Comparison of ENCODE assay signal across 13 cellular contexts in genomic region chr10:92124524-92125168, GRCh38.
DNase-seq lines count a peak whose midpoint lies in the region; ATAC-seq and TF ChIP-seq lines count a peak whose summit lies in the region.
"Had no signal": no experiment of that assay in that cellular context is flagged by ENCODE, and none has a peak within 500 bp of the region (broad histone marks: within the 10 kb centered on the region; RNA-seq: fewer than 3 reads in every experiment).

No MANE protein-coding gene starts in this region.

- peak overlapping the region; percentile 86 for H3K27ac Mint-ChIP-seq in chondrocyte (ENCODE audit: unreplicated experiment)
- H3K27ac Mint-ChIP-seq: activated naive CD8-positive, alpha-beta T cell; memory B cell; T-helper 1 cell treated with Interleukin-12 subunit alpha and Interleukin-12 subunit beta and Interleukin-4 antibody, amounts not matched to agents 30 μg/mL and 1 μg/mL, for 36 hours had no signal

- DNase-seq in chondrocyte (ENCODE audit: low spot score) (no peak), kidney glomerular epithelial cell (lab: John Stamatoyannopoulos, UW) (peak; percentile 71), stromal cell of bone marrow (ENCODE audit: low read depth) (peak; percentile 80), MM.1S (no peak), substantia nigra (lab: John Stamatoyannopoulos, UW) (no peak), inferior parietal cortex (ENCODE audit: extremely low spot score) (no peak)
- DNase-seq: NCI-H1092 treated with DMSO at 0.1 percent for 48 hours had no signal

- no peaks in the 10 kb centered on the region for H3F3A ChIP-seq in MM.1S (ENCODE audit: insufficient read depth, low read length)

- no peaks in the 10 kb centered on the region for H3K36me3 ChIP-seq in MM.1S (replicated peaks; ENCODE audit: insufficient read depth, low read length)
- H3K36me3 ChIP-seq: HAP-1 had no signal

- no peak overlapping the region for H3K4me2 ChIP-seq in MM.1S (ENCODE audit: low read depth, low read length)

- TF ChIP-seq CTCF in chondrocyte (IDR thresholded peaks at IDR 0.05), result no peak
- TF ChIP-seq CTCF in MM.1S (IDR thresholded peaks at IDR 0.05; ENCODE audit: low read length), result no peak

- H3K4me1 ChIP-seq in MM.1S (ENCODE audit: low read length), result no peaks in the 10 kb centered on the region

- H3K79me2 ChIP-seq in MM.1S (ENCODE audit: low read length), result 0 out of 2 replicates have a peak, but pooled peaks cover 9% of the 10 kb centered on the region

- no peaks in the 10 kb centered on the region for H3K36me3 Mint-ChIP-seq in chondrocyte (ENCODE audit: low read depth)

- H3K9me3 Mint-ChIP-seq in chondrocyte (ENCODE audit: low read depth), result peaks cover 6% of the 10 kb centered on the region
- H3K9me3 Mint-ChIP-seq: memory B cell; T-helper 1 cell treated with Interleukin-12 subunit alpha and Interleukin-12 subunit beta and Interleukin-4 antibody, amounts not matched to agents 30 μg/mL and 1 μg/mL, for 36 hours had no signal

- no peaks in the 10 kb centered on the region for H4K20me1 ChIP-seq in MM.1S (ENCODE audit: insufficient read depth, low read length)

- TF ChIP-seq EP300 in Ishikawa (IDR thresholded peaks at IDR 0.05; ENCODE audit: borderline replicate concordance), result 0 out of 2 replicates have a peak, but pooled peaks have one; percentile 40

- H3K4me3 ChIP-seq in MM.1S (ENCODE audit: low read length), result no peak overlapping the region
- H3K4me3 ChIP-seq: HAP-1 had no signal

- H3K27me3 Mint-ChIP-seq in chondrocyte (ENCODE audit: low read depth), result no peaks in the 10 kb centered on the region
- H3K27me3 Mint-ChIP-seq: activated naive CD8-positive, alpha-beta T cell; memory B cell had no signal

- no peaks in the 10 kb centered on the region for H3K27me3 ChIP-seq in MM.1S (replicated peaks; ENCODE audit: insufficient read depth, low read length)

- peaks cover 37% of the 10 kb centered on the region for H3K4me1 Mint-ChIP-seq in chondrocyte (ENCODE audit: low read depth)

- no peak overlapping the region for H2AFZ ChIP-seq in MM.1S (ENCODE audit: low read length)

- no peak overlapping the region for H3K9ac ChIP-seq in MM.1S (ENCODE audit: low read length)

- no peak overlapping the region for H3K27ac ChIP-seq in MM.1S (ENCODE audit: low read length)
- no peak overlapping the region for H3K27ac ChIP-seq in substantia nigra (ENCODE audit: low read depth, low read length, poor library complexity, severe bottlenecking)

- no peaks in the 10 kb centered on the region for H3K9me2 ChIP-seq in MM.1S (replicated peaks; ENCODE audit: insufficient read depth, low read length)

- ATAC-seq in HG03095 (IDR thresholded peaks at IDR 0.05; ENCODE audit: unreplicated experiment), result no peak

- TF ChIP-seq RAD21 in Ishikawa (IDR thresholded peaks at IDR 0.05; ENCODE audit: low read depth), result peak; percentile 42

- H3K9me3 ChIP-seq in MM.1S (replicated peaks; ENCODE audit: insufficient read depth, low read length), result no peaks in the 10 kb centered on the region
- H3K9me3 ChIP-seq: HAP-1 had no signal

- peak overlapping the region; percentile 35 for H3K4me3 Mint-ChIP-seq in chondrocyte (ENCODE audit: unreplicated experiment)
- H3K4me3 Mint-ChIP-seq: activated naive CD8-positive, alpha-beta T cell; memory B cell; T-helper 1 cell treated with Interleukin-12 subunit alpha and Interleukin-12 subunit beta and Interleukin-4 antibody, amounts not matched to agents 30 μg/mL and 1 μg/mL, for 36 hours had no signal

TF ChIP-seq in Ishikawa, 13 proteins besides CTCF, POLR2A, EP300 and RAD21:
- TF ChIP-seq TEAD4 (IDR thresholded peaks at IDR 0.05) (peak; percentile 14; the same call in 1 of the 2 replicates), REST (IDR thresholded peaks at IDR 0.05; ENCODE audit: low read depth) (no peak), NFIC (IDR thresholded peaks at IDR 0.05) (peak; percentile 89), ZBTB7A (IDR thresholded peaks at IDR 0.05; ENCODE audit: low read depth) (no peak), TAF1 (IDR thresholded peaks at IDR 0.05; ENCODE audit: low read depth) (no peak), CREB1 (IDR thresholded peaks at IDR 0.05; ENCODE audit: low read depth) (no peak), EGR1 (IDR thresholded peaks at IDR 0.05) (no peak), MAX (IDR thresholded peaks at IDR 0.05) (peak; percentile 58; the same call in 1 of the 2 replicates), CEBPB (IDR thresholded peaks at IDR 0.05) (peak; percentile 92), TCF12 (IDR thresholded peaks at IDR 0.05; ENCODE audit: low read depth) (0 out of 2 replicates have a peak, but pooled peaks have one; percentile 32), YY1 (IDR thresholded peaks at IDR 0.05; ENCODE audit: low read depth) (no peak), USF1 (IDR thresholded peaks at IDR 0.05) (no peak), FOXM1 (IDR thresholded peaks at IDR 0.05; ENCODE audit: borderline replicate concordance, low read depth) (0 out of 2 replicates have a peak, but pooled peaks have one; percentile 26)
TF ChIP-seq in Ishikawa: peak in this region for 6.

Comparison
In these comparisons a context has a peak if more than half of its experiments do, and no peak if none do; other contexts are left out.
1. DNase-seq: peak in kidney glomerular epithelial cell (single experiment) and stromal cell of bone marrow (single experiment); none in chondrocyte (single experiment), MM.1S (single experiment), substantia nigra (0 of 49) and inferior parietal cortex (single experiment).